Comparison of ENCODE assay signal across 1 cellular context in the genomic region with DNA sequence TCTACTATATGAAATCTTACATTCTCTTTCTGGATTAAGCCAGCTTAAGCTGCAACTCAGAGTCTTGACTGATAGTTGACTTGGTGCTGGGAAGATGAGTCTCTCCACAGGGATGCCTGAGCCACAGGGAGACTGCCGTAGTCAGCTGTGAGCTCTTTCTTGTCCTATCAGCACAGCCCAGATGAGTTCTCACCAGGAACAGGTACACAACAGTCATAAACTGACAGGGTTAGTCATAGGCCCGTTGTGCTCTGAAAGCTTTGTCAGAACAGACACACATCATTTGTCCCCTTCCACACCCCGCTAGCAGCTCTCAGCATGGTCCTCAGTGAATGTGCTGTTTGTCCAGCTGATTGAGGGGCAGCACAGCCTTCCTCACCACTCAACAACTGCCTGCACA.
A peak's percentile ranks its signal among the peaks of the same experiment; 100 is the strongest.
TF ChIP-seq lines count a peak whose summit lies in the region.

No MANE protein-coding gene starts in this region.

TF ChIP-seq in K562, 482 proteins besides CTCF, POLR2A, EP300 and RAD21 (continued from another document):
- TF ChIP-seq, protein P1, sequence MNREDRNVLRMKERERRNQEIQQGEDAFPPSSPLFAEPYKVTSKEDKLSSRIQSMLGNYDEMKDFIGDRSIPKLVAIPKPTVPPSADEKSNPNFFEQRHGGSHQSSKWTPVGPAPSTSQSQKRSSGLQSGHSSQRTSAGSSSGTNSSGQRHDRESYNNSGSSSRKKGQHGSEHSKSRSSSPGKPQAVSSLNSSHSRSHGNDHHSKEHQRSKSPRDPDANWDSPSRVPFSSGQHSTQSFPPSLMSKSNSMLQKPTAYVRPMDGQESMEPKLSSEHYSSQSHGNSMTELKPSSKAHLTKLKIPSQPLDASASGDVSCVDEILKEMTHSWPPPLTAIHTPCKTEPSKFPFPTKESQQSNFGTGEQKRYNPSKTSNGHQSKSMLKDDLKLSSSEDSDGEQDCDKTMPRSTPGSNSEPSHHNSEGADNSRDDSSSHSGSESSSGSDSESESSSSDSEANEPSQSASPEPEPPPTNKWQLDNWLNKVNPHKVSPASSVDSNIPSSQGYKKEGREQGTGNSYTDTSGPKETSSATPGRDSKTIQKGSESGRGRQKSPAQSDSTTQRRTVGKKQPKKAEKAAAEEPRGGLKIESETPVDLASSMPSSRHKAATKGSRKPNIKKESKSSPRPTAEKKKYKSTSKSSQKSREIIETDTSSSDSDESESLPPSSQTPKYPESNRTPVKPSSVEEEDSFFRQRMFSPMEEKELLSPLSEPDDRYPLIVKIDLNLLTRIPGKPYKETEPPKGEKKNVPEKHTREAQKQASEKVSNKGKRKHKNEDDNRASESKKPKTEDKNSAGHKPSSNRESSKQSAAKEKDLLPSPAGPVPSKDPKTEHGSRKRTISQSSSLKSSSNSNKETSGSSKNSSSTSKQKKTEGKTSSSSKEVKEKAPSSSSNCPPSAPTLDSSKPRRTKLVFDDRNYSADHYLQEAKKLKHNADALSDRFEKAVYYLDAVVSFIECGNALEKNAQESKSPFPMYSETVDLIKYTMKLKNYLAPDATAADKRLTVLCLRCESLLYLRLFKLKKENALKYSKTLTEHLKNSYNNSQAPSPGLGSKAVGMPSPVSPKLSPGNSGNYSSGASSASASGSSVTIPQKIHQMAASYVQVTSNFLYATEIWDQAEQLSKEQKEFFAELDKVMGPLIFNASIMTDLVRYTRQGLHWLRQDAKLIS (CRISPR knock-in tag; IDR thresholded peaks at IDR 0.05) = no peak
- no peak for TF ChIP-seq JUN (IDR thresholded peaks at IDR 0.05; ENCODE audit: borderline replicate concordance, low read depth, low read length)
- no peak for TF ChIP-seq JUN (CRISPR knock-in tag; IDR thresholded peaks at IDR 0.05; ENCODE audit: borderline replicate concordance)
- TF ChIP-seq KDM1A (IDR thresholded peaks at IDR 0.05) = no peak
- TF ChIP-seq CBFA2T3 (IDR thresholded peaks at IDR 0.05) = peak; percentile 46
- TF ChIP-seq ATF3 (IDR thresholded peaks at IDR 0.05) = peak; percentile 22
- no peak for TF ChIP-seq ATF3 (CRISPR knock-in tag; conservative IDR thresholded peaks at IDR 0.05)
- TF ChIP-seq CTBP1 (IDR thresholded peaks at IDR 0.05; ENCODE audit: borderline replicate concordance) = 0 out of 2 replicates have a peak, but pooled peaks have one; percentile 38
- TF ChIP-seq, protein P2, sequence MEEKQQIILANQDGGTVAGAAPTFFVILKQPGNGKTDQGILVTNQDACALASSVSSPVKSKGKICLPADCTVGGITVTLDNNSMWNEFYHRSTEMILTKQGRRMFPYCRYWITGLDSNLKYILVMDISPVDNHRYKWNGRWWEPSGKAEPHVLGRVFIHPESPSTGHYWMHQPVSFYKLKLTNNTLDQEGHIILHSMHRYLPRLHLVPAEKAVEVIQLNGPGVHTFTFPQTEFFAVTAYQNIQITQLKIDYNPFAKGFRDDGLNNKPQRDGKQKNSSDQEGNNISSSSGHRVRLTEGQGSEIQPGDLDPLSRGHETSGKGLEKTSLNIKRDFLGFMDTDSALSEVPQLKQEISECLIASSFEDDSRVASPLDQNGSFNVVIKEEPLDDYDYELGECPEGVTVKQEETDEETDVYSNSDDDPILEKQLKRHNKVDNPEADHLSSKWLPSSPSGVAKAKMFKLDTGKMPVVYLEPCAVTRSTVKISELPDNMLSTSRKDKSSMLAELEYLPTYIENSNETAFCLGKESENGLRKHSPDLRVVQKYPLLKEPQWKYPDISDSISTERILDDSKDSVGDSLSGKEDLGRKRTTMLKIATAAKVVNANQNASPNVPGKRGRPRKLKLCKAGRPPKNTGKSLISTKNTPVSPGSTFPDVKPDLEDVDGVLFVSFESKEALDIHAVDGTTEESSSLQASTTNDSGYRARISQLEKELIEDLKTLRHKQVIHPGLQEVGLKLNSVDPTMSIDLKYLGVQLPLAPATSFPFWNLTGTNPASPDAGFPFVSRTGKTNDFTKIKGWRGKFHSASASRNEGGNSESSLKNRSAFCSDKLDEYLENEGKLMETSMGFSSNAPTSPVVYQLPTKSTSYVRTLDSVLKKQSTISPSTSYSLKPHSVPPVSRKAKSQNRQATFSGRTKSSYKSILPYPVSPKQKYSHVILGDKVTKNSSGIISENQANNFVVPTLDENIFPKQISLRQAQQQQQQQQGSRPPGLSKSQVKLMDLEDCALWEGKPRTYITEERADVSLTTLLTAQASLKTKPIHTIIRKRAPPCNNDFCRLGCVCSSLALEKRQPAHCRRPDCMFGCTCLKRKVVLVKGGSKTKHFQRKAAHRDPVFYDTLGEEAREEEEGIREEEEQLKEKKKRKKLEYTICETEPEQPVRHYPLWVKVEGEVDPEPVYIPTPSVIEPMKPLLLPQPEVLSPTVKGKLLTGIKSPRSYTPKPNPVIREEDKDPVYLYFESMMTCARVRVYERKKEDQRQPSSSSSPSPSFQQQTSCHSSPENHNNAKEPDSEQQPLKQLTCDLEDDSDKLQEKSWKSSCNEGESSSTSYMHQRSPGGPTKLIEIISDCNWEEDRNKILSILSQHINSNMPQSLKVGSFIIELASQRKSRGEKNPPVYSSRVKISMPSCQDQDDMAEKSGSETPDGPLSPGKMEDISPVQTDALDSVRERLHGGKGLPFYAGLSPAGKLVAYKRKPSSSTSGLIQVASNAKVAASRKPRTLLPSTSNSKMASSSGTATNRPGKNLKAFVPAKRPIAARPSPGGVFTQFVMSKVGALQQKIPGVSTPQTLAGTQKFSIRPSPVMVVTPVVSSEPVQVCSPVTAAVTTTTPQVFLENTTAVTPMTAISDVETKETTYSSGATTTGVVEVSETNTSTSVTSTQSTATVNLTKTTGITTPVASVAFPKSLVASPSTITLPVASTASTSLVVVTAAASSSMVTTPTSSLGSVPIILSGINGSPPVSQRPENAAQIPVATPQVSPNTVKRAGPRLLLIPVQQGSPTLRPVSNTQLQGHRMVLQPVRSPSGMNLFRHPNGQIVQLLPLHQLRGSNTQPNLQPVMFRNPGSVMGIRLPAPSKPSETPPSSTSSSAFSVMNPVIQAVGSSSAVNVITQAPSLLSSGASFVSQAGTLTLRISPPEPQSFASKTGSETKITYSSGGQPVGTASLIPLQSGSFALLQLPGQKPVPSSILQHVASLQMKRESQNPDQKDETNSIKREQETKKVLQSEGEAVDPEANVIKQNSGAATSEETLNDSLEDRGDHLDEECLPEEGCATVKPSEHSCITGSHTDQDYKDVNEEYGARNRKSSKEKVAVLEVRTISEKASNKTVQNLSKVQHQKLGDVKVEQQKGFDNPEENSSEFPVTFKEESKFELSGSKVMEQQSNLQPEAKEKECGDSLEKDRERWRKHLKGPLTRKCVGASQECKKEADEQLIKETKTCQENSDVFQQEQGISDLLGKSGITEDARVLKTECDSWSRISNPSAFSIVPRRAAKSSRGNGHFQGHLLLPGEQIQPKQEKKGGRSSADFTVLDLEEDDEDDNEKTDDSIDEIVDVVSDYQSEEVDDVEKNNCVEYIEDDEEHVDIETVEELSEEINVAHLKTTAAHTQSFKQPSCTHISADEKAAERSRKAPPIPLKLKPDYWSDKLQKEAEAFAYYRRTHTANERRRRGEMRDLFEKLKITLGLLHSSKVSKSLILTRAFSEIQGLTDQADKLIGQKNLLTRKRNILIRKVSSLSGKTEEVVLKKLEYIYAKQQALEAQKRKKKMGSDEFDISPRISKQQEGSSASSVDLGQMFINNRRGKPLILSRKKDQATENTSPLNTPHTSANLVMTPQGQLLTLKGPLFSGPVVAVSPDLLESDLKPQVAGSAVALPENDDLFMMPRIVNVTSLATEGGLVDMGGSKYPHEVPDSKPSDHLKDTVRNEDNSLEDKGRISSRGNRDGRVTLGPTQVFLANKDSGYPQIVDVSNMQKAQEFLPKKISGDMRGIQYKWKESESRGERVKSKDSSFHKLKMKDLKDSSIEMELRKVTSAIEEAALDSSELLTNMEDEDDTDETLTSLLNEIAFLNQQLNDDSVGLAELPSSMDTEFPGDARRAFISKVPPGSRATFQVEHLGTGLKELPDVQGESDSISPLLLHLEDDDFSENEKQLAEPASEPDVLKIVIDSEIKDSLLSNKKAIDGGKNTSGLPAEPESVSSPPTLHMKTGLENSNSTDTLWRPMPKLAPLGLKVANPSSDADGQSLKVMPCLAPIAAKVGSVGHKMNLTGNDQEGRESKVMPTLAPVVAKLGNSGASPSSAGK (IDR thresholded peaks at IDR 0.05) = no peak
- no peak for TF ChIP-seq ZNF232 (CRISPR knock-in tag; IDR thresholded peaks at IDR 0.05)
- no peak for TF ChIP-seq CBFA2T2 (conservative IDR thresholded peaks at IDR 0.05)
- TF ChIP-seq ZNF140 (CRISPR knock-in tag; IDR thresholded peaks at IDR 0.05) = no peak
- TF ChIP-seq ZNF436 (CRISPR knock-in tag; IDR thresholded peaks at IDR 0.05) = no peak
- TF ChIP-seq RBM14 (IDR thresholded peaks at IDR 0.05; ENCODE audit: borderline replicate concordance, insufficient read depth, low read depth, low read length) = no peak
- no peak for TF ChIP-seq CREBBP (IDR thresholded peaks at IDR 0.05; ENCODE audit: low read depth, low read length)
TF ChIP-seq in K562: peak in this region for 4.
